ENCODE assay signal across 8 cellular contexts in the genomic region with DNA sequence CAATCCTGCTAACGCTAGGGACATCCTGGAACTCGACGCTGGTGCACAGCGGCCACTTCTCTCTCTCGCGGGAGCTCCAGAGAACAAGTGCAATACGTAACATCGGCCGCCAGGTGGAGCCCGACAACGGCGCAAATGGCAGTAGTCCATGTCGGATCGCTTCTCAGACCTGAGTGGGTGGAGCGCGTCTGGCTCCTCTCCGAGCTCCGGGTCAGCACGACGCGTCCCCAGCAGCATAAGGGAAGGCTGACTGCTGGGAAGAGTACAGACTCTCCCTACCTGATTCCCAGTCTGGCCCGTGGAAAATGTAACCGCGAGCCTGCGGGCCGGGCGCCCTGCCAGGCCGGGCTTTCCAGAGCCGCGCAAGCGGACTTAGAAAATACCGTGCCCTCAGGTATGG.
DNase-seq lines count a peak whose midpoint lies in the region; ATAC-seq and TF ChIP-seq lines count a peak whose summit lies in the region.
"Not testable (repeated sequence)": the region's sequence is repeated elsewhere in the genome, so short reads cannot be mapped to it uniquely, and the experiment has no call there.

No MANE protein-coding gene starts in this region.

- H3K4me1 Mint-ChIP-seq in central memory CD8-positive, alpha-beta T cell = not testable (repeated sequence)

- TF ChIP-seq CTCF in Panc1 (IDR thresholded peaks at IDR 0.05); upper lobe of right lung (IDR thresholded peaks at IDR 0.05): not testable (repeated sequence)

- ATAC-seq in GM18508 (IDR thresholded peaks at IDR 0.05; ENCODE audit: insufficient read depth, unreplicated experiment) (peak; percentile 99), GM19455 (IDR thresholded peaks at IDR 0.05; ENCODE audit: unreplicated experiment) (peak; percentile 100), HG02610 (IDR thresholded peaks at IDR 0.05; ENCODE audit: unreplicated experiment) (peak; percentile 100), HG03108 (IDR thresholded peaks at IDR 0.05; ENCODE audit: unreplicated experiment) (peak; percentile 100), Panc1 (peak; percentile 99), left lobe of liver (peak; percentile 100), upper lobe of right lung (peak; percentile 100)
- peak; percentile 98 for ATAC-seq in central memory CD8-positive, alpha-beta T cell (replicated peaks; ENCODE audit: extremely low read depth, poor library complexity, severe bottlenecking)

- CTCF ChIA-PET in Panc1 (lab: Charles Lee) = not testable (repeated sequence)

- not testable (repeated sequence) for DNase-seq in Panc1 (ENCODE audit: low read depth, low spot score); central memory CD8-positive, alpha-beta T cell (ENCODE audit: low spot score in 2 of 2); left lobe of liver (ENCODE audit: low spot score); upper lobe of right lung

- POLR2A ChIA-PET in Panc1 (lab: Charles Lee) = not testable (repeated sequence)

- H3K36me3 Mint-ChIP-seq in central memory CD8-positive, alpha-beta T cell (ENCODE audit: insufficient read depth) = not testable (repeated sequence)

- not testable (repeated sequence) for H3K4me1 ChIP-seq in Panc1 (ENCODE audit: control insufficient read depth, insufficient read depth, low read length); upper lobe of right lung

- not testable (repeated sequence) for H3K27ac Mint-ChIP-seq in central memory CD8-positive, alpha-beta T cell (ENCODE audit: low read depth)

- BruUV-seq in Panc1 (replicated peaks; lab: Mats Ljungman, UMichigan) = not testable (repeated sequence)

- in situ Hi-C loops in Panc1 (cut with HindIII; ENCODE audit: low pct_unique_long_range_greater_than_20kb, low sequenced_read_pairs) = not testable (repeated sequence)

- not testable (repeated sequence) for H3K9me3 Mint-ChIP-seq in central memory CD8-positive, alpha-beta T cell

- not testable (repeated sequence) for H3K27me3 Mint-ChIP-seq in central memory CD8-positive, alpha-beta T cell

- not testable (repeated sequence) for H3K9me3 ChIP-seq in Panc1 (ENCODE audit: control insufficient read depth, insufficient read depth, low read depth, low read length); upper lobe of right lung

- not testable (repeated sequence) for H3K4me3 ChIP-seq in Panc1 (ENCODE audit: low read depth in 2 of 2, low read length in 2 of 2); upper lobe of right lung

- intact Hi-C loops in Panc1 (cut with micrococcal nuclease; ENCODE audit: unreplicated experiment); upper lobe of right lung (cut with DNase I): not testable (repeated sequence)

- not testable (repeated sequence) for H3K36me3 ChIP-seq in Panc1 (ENCODE audit: control insufficient read depth, insufficient read depth, low read length); upper lobe of right lung

- H3K27me3 ChIP-seq in Panc1 (ENCODE audit: control insufficient read depth, insufficient read depth, low read length); upper lobe of right lung: not testable (repeated sequence)

- not testable (repeated sequence) for H3K27ac ChIP-seq in Panc1 (ENCODE audit: low read length); upper lobe of right lung

- H3K4me3 Mint-ChIP-seq in central memory CD8-positive, alpha-beta T cell = not testable (repeated sequence)
